Comparison of ENCODE assay signal across 13 cellular contexts in genomic region chr16:12612598-12613101, GRCh38.
DNase-seq lines count a peak whose midpoint lies in the region; ATAC-seq and TF ChIP-seq lines count a peak whose summit lies in the region.
"Had no signal": no experiment of that assay in that cellular context is flagged by ENCODE, and none has a peak within 500 bp of the region (broad histone marks: within the 10 kb centered on the region; RNA-seq: fewer than 3 reads in every experiment).

No MANE protein-coding gene starts in this region.

- H3K27me3 Mint-ChIP-seq in activated naive CD8-positive, alpha-beta T cell treated with anti-CD3 and anti-CD28 coated beads for 36 hours, result peaks cover 8% of the 10 kb centered on the region

- no peaks in the 10 kb centered on the region for H3K36me3 ChIP-seq in spleen
- H3K36me3 ChIP-seq: prostate gland had no signal

- H3K4me3 Mint-ChIP-seq in activated naive CD8-positive, alpha-beta T cell treated with anti-CD3 and anti-CD28 coated beads for 36 hours, result no peak overlapping the region

- peaks cover 0 to 5% (median 0%) of the 10 kb centered on the region in 7 donors for H3K27me3 ChIP-seq in spleen (replicated peaks in 1 of 7)

- peaks cover 26% of the 10 kb centered on the region for H3K4me1 Mint-ChIP-seq in activated naive CD8-positive, alpha-beta T cell treated with anti-CD3 and anti-CD28 coated beads for 36 hours

- intact Hi-C loops in spleen (cut with DNase I; ENCODE audit: low total_unique reads) (no loop called here), left cardiac atrium (cut with DNase I) (no loop called here)

- no peaks in the 10 kb centered on the region for H3K4me1 ChIP-seq in spleen
- H3K4me1 ChIP-seq: prostate gland had no signal

- H3K9me3 Mint-ChIP-seq in activated naive CD8-positive, alpha-beta T cell treated with anti-CD3 and anti-CD28 coated beads for 36 hours, result peaks cover 4% of the 10 kb centered on the region

- DNase-seq in ACHN, result peak; percentile 75
- peak; percentile 46 for DNase-seq in HK-2 (ENCODE audit: unreplicated experiment)
- peak; percentile 6 for DNase-seq in activated naive CD8-positive, alpha-beta T cell treated with anti-CD3 and anti-CD28 coated beads for 36 hours
- DNase-seq in kidney tubule cell (ENCODE audit: low spot score), result peak; percentile 99
- DNase-seq in AG08395 (ENCODE audit: low spot score), result no peak
- no peak for DNase-seq in spleen
- DNase-seq in left cardiac atrium, result no peak
- DNase-seq in globus pallidus (ENCODE audit: low spot score), result no peak
- DNase-seq: aorta; effector CD4-positive, alpha-beta T cell; head of caudate nucleus; T1000 had no signal

- in situ Hi-C loops in ACHN (cut with HindIII; ENCODE audit: low pct_ligation_motif_present, low pct_unique_long_range_greater_than_20kb, low sequenced_read_pairs), result no loop called here

- no peak overlapping the region for H3K4me3 ChIP-seq in spleen
- H3K4me3 ChIP-seq: prostate gland had no signal

- WGBS in spleen, 5 donors, result 76 to 80% (median 79%) methylated on average over 9 of the region's 9 CpGs

- no peaks in the 10 kb centered on the region for H3K36me3 Mint-ChIP-seq in activated naive CD8-positive, alpha-beta T cell treated with anti-CD3 and anti-CD28 coated beads for 36 hours

- peak overlapping the region; percentile 62 for H3K27ac Mint-ChIP-seq in activated naive CD8-positive, alpha-beta T cell treated with anti-CD3 and anti-CD28 coated beads for 36 hours

- H3K9me3 ChIP-seq in spleen, result peaks cover 0 to 14% (median 2%) of the 10 kb centered on the region in 8 donors
- H3K9me3 ChIP-seq: prostate gland had no signal

- no peak for ATAC-seq in left cardiac atrium

- TF ChIP-seq CTCF in spleen (IDR thresholded peaks at IDR 0.05 in 8 of 11, conservative IDR thresholded peaks at IDR 0.05 in 3 of 11), result no peak

- H3K27ac ChIP-seq in spleen, result no peak overlapping the region
- H3K27ac ChIP-seq: prostate gland had no signal

- TF ChIP-seq POLR2A in spleen (IDR thresholded peaks at IDR 0.05), result no peak

Comparison
In these comparisons a context has a peak if more than half of its experiments do, and no peak if none do; other contexts are left out.
1. DNase-seq: peak in ACHN (single experiment), HK-2 (single experiment), activated naive CD8-positive, alpha-beta T cell treated with anti-CD3 and anti-CD28 coated beads for 36 hours (single experiment) and kidney tubule cell (single experiment); none in AG08395 (single experiment), spleen (single experiment), left cardiac atrium (single experiment) and globus pallidus (single experiment).